1 cellular context compared by ENCODE assay signal in genomic region chr17:67993998-67994361, GRCh38.
TF ChIP-seq lines count a peak whose summit lies in the region.

No MANE protein-coding gene starts in this region.

TF ChIP-seq in HepG2, 621 proteins besides CTCF, POLR2A, EP300 and RAD21 (continued from another document and continues in another):
- TF ChIP-seq EHMT2 (IDR thresholded peaks at IDR 0.05; ENCODE audit: borderline replicate concordance, low read depth, low read length) (no peak), ATM (IDR thresholded peaks at IDR 0.05; ENCODE audit: borderline replicate concordance) (no peak), ZGPAT (CRISPR knock-in tag; IDR thresholded peaks at IDR 0.05) (no peak), FIP1L1 (IDR thresholded peaks at IDR 0.05; ENCODE audit: borderline replicate concordance, insufficient read depth, low read depth, low read length) (no peak), ZNF460 (CRISPR knock-in tag; IDR thresholded peaks at IDR 0.05; ENCODE audit: borderline replicate concordance) (no peak), NFIB (CRISPR knock-in tag; IDR thresholded peaks at IDR 0.05; ENCODE audit: borderline replicate concordance) (no peak), BRD4 (CRISPR knock-in tag; IDR thresholded peaks at IDR 0.05) (no peak), IRF9 (CRISPR knock-in tag; IDR thresholded peaks at IDR 0.05; ENCODE audit: borderline replicate concordance) (peak; percentile 39; the same call in 1 of the 2 replicates), SNAPC5 (CRISPR knock-in tag; IDR thresholded peaks at IDR 0.05; ENCODE audit: borderline replicate concordance) (0 out of 2 replicates have a peak, but pooled peaks have one; percentile 34), ZFP41 (CRISPR knock-in tag; IDR thresholded peaks at IDR 0.05; ENCODE audit: borderline replicate concordance) (no peak), ZNF761 (CRISPR knock-in tag; conservative IDR thresholded peaks at IDR 0.05) (no peak), MYPOP (CRISPR knock-in tag; IDR thresholded peaks at IDR 0.05) (no peak), TRAFD1 (CRISPR knock-in tag; IDR thresholded peaks at IDR 0.05; ENCODE audit: borderline replicate concordance) (no peak), MLXIP (CRISPR knock-in tag; IDR thresholded peaks at IDR 0.05; ENCODE audit: borderline replicate concordance) (no peak), MNT (IDR thresholded peaks at IDR 0.05) (no peak), ZFP36L2 (CRISPR knock-in tag; IDR thresholded peaks at IDR 0.05) (no peak), ZNF703 (CRISPR knock-in tag; IDR thresholded peaks at IDR 0.05; ENCODE audit: borderline replicate concordance) (no peak), ZEB1 (IDR thresholded peaks at IDR 0.05; ENCODE audit: insufficient replicate concordance, low read depth) (no peak), ZNF776 (CRISPR knock-in tag; IDR thresholded peaks at IDR 0.05) (no peak), GMEB2 (CRISPR knock-in tag; IDR thresholded peaks at IDR 0.05; ENCODE audit: low read depth) (no peak), PHB2 (IDR thresholded peaks at IDR 0.05; ENCODE audit: partially characterized antibody) (no peak), CSRNP2 (CRISPR knock-in tag; conservative IDR thresholded peaks at IDR 0.05; ENCODE audit: low read depth) (no peak), DMAP1 (CRISPR knock-in tag; IDR thresholded peaks at IDR 0.05) (no peak), ZSCAN5A (CRISPR knock-in tag; IDR thresholded peaks at IDR 0.05; ENCODE audit: borderline replicate concordance) (0 out of 2 replicates have a peak, but pooled peaks have one; percentile 60), ZNF446 (CRISPR knock-in tag; IDR thresholded peaks at IDR 0.05) (peak; percentile 66; the same call in 1 of the 2 replicates), ZKSCAN1 (IDR thresholded peaks at IDR 0.05; ENCODE audit: low read length) (no peak), ZBTB4 (CRISPR knock-in tag; IDR thresholded peaks at IDR 0.05; ENCODE audit: borderline replicate concordance) (no peak), FOSL1 (CRISPR knock-in tag; IDR thresholded peaks at IDR 0.05; ENCODE audit: borderline replicate concordance) (no peak), U2AF1 (optimal IDR thresholded peaks at IDR 0.05; ENCODE audit: low read depth, low read length) (no peak), HHEX (CRISPR knock-in tag; IDR thresholded peaks at IDR 0.05) (no peak), IKZF5 (CRISPR knock-in tag; IDR thresholded peaks at IDR 0.05) (no peak), DRAP1 (CRISPR knock-in tag; IDR thresholded peaks at IDR 0.05) (0 out of 2 replicates have a peak, but pooled peaks have one; percentile 13), CERS6 (CRISPR knock-in tag; IDR thresholded peaks at IDR 0.05) (no peak), ZNF672 (CRISPR knock-in tag; IDR thresholded peaks at IDR 0.05) (no peak)
